In the genomic region with DNA sequence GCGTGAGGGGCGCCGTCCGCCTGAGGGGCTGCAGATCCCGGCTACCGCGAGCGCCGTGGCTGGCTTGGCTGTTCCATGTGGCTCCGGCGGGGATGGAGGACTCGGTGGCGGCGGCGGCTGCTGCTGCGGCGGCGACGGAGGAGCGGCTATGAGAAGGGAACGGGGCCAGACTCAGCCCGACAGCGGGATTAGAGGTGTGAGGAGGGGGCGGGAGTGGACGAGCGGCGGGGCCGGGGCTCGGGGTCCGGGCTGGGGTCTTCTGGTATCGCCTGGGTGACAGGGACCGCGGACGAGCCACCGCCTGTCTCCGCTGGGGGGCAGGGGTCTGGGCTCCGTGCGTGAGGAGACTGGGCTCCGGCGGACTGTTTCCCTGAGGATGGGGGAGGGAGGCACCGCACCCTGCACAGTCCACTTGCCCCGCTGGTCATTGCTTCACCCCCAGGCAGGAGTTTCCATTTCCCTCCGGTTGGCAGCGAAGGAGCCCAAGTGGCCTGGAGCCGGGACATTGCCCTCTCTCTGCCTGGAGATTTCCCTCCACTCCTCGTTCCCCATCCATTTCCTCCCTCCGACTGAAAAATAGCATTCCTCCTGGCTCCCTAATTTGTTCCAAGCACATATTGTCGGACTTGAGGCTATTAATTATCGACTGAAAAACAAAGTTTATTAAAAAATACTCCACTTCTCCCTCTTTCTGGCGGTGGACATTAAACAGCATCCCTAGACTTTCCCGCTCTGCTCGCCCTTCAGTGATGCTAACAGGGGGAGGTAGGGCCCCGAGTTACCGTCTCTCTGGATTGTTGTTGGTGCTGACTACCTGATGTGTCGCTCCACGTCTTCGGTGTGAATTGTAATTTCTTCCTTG, we compare ENCODE assay signal across 8 cellular contexts. TPM values are rescaled to one million over a fixed set of nuclear protein-coding genes. Genes with fewer than 3 reads are reported as not detected.
DNase-seq lines count a peak whose midpoint lies in the region; ATAC-seq and TF ChIP-seq lines count a peak whose summit lies in the region.

No MANE protein-coding gene starts in this region.

- H3F3A ChIP-seq in PC-9 (ENCODE audit: insufficient read depth, low read depth): peaks cover 7% of the 10 kb centered on the region; the same call in 1 of the 2 replicates

- no peaks in the 10 kb centered on the region for H4K20me1 ChIP-seq in PC-9 (ENCODE audit: insufficient read depth)

- peaks cover 17% of the 10 kb centered on the region for H3K4me1 ChIP-seq in ACC112 (ENCODE audit: control insufficient read depth, insufficient read depth, low read length, unreplicated experiment)
- peaks cover 37% of the 10 kb centered on the region for H3K4me1 ChIP-seq in PC-9 (replicated peaks; ENCODE audit: insufficient read depth)
- peaks cover 35% of the 10 kb centered on the region for H3K4me1 ChIP-seq in adipocyte (ENCODE audit: control insufficient read depth, insufficient read depth, low read length)

- TF ChIP-seq CTCF in GM12864 (IDR thresholded peaks at IDR 0.05; ENCODE audit: low read depth, low read length, missing control alignments): peak; percentile 47
- TF ChIP-seq CTCF in PC-9 (conservative IDR thresholded peaks at IDR 0.05): peak; percentile 44
- TF ChIP-seq CTCF in omental fat pad (IDR thresholded peaks at IDR 0.05): no peak

- POLR2A ChIA-PET in PC-9 (lab: Charles Lee; ENCODE audit: unreplicated experiment): interaction anchor here (0.6 to 0.8 kb wide), 3 partner anchors 51 to 1139 kb away, joined by 3 to 13 read pairs (median 4); no protein-coding TSS in a partner anchor

- H2AFZ ChIP-seq in ACC112 (ENCODE audit: low read length, unreplicated experiment): peak overlapping the region; percentile 65
- H2AFZ ChIP-seq in PC-9: peak overlapping the region; percentile 81

- H3K9ac ChIP-seq in adipocyte (ENCODE audit: low read length): peak overlapping the region; percentile 92

- DNase-seq in GM12864 (ENCODE audit: low read depth): no peak
- DNase-seq in PC-9: peak; percentile 51 to 59
- DNase-seq in adipocyte (ENCODE audit: low read depth): peak; percentile 84
- DNase-seq in Right ventricle myocardium superior: no peak
- DNase-seq in omental fat pad (ENCODE audit: low spot score): no peak

- ATAC-seq in HG03354 (IDR thresholded peaks at IDR 0.05; ENCODE audit: poor library complexity, severe bottlenecking, unreplicated experiment) (peak; percentile 20), Right ventricle myocardium superior (ENCODE audit: poor library complexity) (peak; percentile 57), omental fat pad (ENCODE audit: low FRiP score) (peak; percentile 57), GM18873 (IDR thresholded peaks at IDR 0.05; ENCODE audit: low FRiP score, unreplicated experiment) (no peak)

- CTCF ChIA-PET in PC-9 (lab: Charles Lee): interaction anchor here (0.8 kb wide), 1 partner anchor 998 kb away, joined by 3 read pairs; no protein-coding TSS in a partner anchor

- peak overlapping the region; percentile 87 for H3K4me3 ChIP-seq in ACC112 (ENCODE audit: low read depth, low read length)
- H3K4me3 ChIP-seq in GM12864 (ENCODE audit: low read depth, low read length): peak overlapping the region; percentile 73
- peak overlapping the region; percentile 73 for H3K4me3 ChIP-seq in PC-9
- H3K4me3 ChIP-seq in adipocyte (ENCODE audit: low read length): peak overlapping the region; percentile 93

- peak overlapping the region; percentile 94 for H3K4me2 ChIP-seq in PC-9

- H3K36me3 ChIP-seq in ACC112 (ENCODE audit: insufficient read depth, low read length) (peaks cover 36% of the 10 kb centered on the region), PC-9 (ENCODE audit: low read depth) (peaks cover 31% of the 10 kb centered on the region), adipocyte (ENCODE audit: control insufficient read depth, insufficient read depth, low read length, severe bottlenecking) (peaks cover 33% of the 10 kb centered on the region)

- no peaks in the 10 kb centered on the region for H3K27me3 ChIP-seq in ACC112 (ENCODE audit: insufficient read depth, low read length)
- no peaks in the 10 kb centered on the region for H3K27me3 ChIP-seq in PC-9 (ENCODE audit: insufficient read depth, low read depth)
- no peaks in the 10 kb centered on the region for H3K27me3 ChIP-seq in adipocyte (replicated peaks; ENCODE audit: control insufficient read depth, insufficient read depth, low read length)

- H3K9me3 ChIP-seq in PC-9 (ENCODE audit: insufficient read depth, low read depth) (peaks cover 19% of the 10 kb centered on the region; the same call in 1 of the 2 replicates), adipocyte (ENCODE audit: control insufficient read depth, low read length) (no peaks in the 10 kb centered on the region)

- intact Hi-C loops in PC-9 (cut with micrococcal nuclease; ENCODE audit: unreplicated experiment): loop anchor here (1.0 to 5.0 kb wide), 6 partner anchors 45 to 399 kb away; no protein-coding TSS in a partner anchor
- intact Hi-C loops in Right ventricle myocardium superior (cut with DNase I): loop anchor here (10.0 kb wide), 1 partner anchor 201 kb away; a partner anchor contains a TSS

- H3K79me2 ChIP-seq in ACC112 (ENCODE audit: control insufficient read depth, insufficient read depth, low read length, unreplicated experiment) (peaks cover 47% of the 10 kb centered on the region), PC-9 (ENCODE audit: low read depth) (peaks cover 48% of the 10 kb centered on the region)

- H3K27ac ChIP-seq in ACC112 (ENCODE audit: low read depth, low read length) (peak overlapping the region; percentile 22; the same call in 1 of the 2 replicates), PC-9 (peak overlapping the region; percentile 62)

- H3K9me2 ChIP-seq in PC-9 (ENCODE audit: insufficient read depth): no peaks in the 10 kb centered on the region

- BruUV-seq in PC-9 (replicated peaks; lab: Mats Ljungman, UMichigan): no TSS peak

RNA-seq across cellular contexts. Expression of a gene that starts 0.6 kb away (rescaled TPM):
- total RNA-seq in PC-9 (2021) (79.3 and 100 TPM in 2 replicates), Right ventricle myocardium superior (26.1 TPM), omental fat pad (10 to 100 TPM; 60.9 to 91.3 (median 78.6) TPM)

Comparison
In these comparisons a context has a peak if more than half of its experiments do, and no peak if none do; other contexts are left out.
1. DNase-seq: peak in PC-9 (2 of 2) and adipocyte (single experiment); none in GM12864 (single experiment), Right ventricle myocardium superior (single experiment) and omental fat pad (single experiment).
2. CTCF ChIP-seq: peak in GM12864 (single experiment) and PC-9 (single experiment); none in omental fat pad (0 of 3).
3. Peak in every context shown above with its lines, with median percentiles within 50 percentile points of each other: H3K4me3 ChIP-seq.